27 cellular contexts compared by ENCODE assay signal in genomic region chr1:6294868-6295556, GRCh38. TPM values are rescaled to one million over a fixed set of nuclear protein-coding genes. Genes with fewer than 3 reads are reported as not detected.
DNase-seq lines count a peak whose midpoint lies in the region; ATAC-seq, FAIRE-seq and TF ChIP-seq lines count a peak whose summit lies in the region.
"Had no signal": no experiment of that assay in that cellular context is flagged by ENCODE, and none has a peak within 500 bp of the region (broad histone marks: within the 10 kb centered on the region; RNA-seq: fewer than 3 reads in every experiment).

No MANE protein-coding gene starts in this region.

- no peak for ATAC-seq in K562
- peak; percentile 47 to 66 for ATAC-seq in natural killer cell treated with Interleukin-12 subunit alpha and Interleukin-12 subunit beta and Interleukin-15 and Interleukin-18, amount 100 ng/mL, for 72 hours
- ATAC-seq: activated naive CD8-positive, alpha-beta T cell treated with anti-CD3 and anti-CD28 coated beads, Interleukin-2, amount 50 U/mL, for 24 hours; GM12878; left lung; Panc1; stimulated activated naive B cell treated with anti-CD40 and anti-IgM and Interleukin-4, amounts not matched to agents 10 μg/mL and 1 μg/mL and 100 μg/mL, for 72 hours had no signal

- CTCF ChIA-PET in K562 (lab: Yijun Ruan, JAX; ENCODE audit: low intra/inter-chr PET ratio): no interaction called here
- CTCF ChIA-PET in HEK293T (lab: Yijun Ruan, JAX): no interaction called here

- peaks cover 0 to 8% of the 10 kb centered on the region in 2 experiments; a peak in 1 of 5 replicates for H3K4me1 ChIP-seq in K562 (replicated peaks in 1 of 2; ENCODE audit: control insufficient read depth in 2 of 2, insufficient read depth in 2 of 2, low read length in 2 of 2)
- no peaks in the 10 kb centered on the region for H3K4me1 ChIP-seq in ascending aorta
- H3K4me1 ChIP-seq: left lung had no signal

- WGBS in K562 (ENCODE audit: insufficient coverage, low coverage, missing lambda C conversion rate): 72% methylated on average over 22 of the region's 23 CpGs

- H2AFZ ChIP-seq in K562 (ENCODE audit: low read depth, low read length): no peak overlapping the region

- peak overlapping the region; percentile 76 for H3K4me3 Mint-ChIP-seq in natural killer cell treated with Interleukin-12 subunit alpha and Interleukin-12 subunit beta and Interleukin-15 and Interleukin-18, amount 100 ng/mL, for 72 hours
- H3K4me3 Mint-ChIP-seq in T-helper 2 cell treated with Interferon-gamma antibody and Interleukin-4, amounts not matched to agents 5 μg/mL and 100 μg/mL, for 36 hours: no peak overlapping the region
- H3K4me3 Mint-ChIP-seq: activated naive CD8-positive, alpha-beta T cell treated with anti-CD3 and anti-CD28 coated beads, Interleukin-2, amount 50 U/mL, for 24 hours; brain; nephron; stimulated activated naive B cell treated with anti-CD40 and anti-IgM and Interleukin-4, amounts not matched to agents 10 μg/mL and 1 μg/mL and 100 μg/mL, for 72 hours had no signal

- no peaks in the 10 kb centered on the region for H3K79me2 ChIP-seq in K562 (ENCODE audit: control insufficient read depth, insufficient read depth, low read length)

- BruUV-seq in K562 (replicated peaks; lab: Mats Ljungman, UMichigan): no TSS peak

- H3K27ac Mint-ChIP-seq in natural killer cell treated with Interleukin-12 subunit alpha and Interleukin-12 subunit beta and Interleukin-15 and Interleukin-18, amount 100 ng/mL, for 72 hours: peak overlapping the region; percentile 83 to 87
- H3K27ac Mint-ChIP-seq in T-helper 2 cell treated with Interferon-gamma antibody and Interleukin-4, amounts not matched to agents 5 μg/mL and 100 μg/mL, for 36 hours: no peak overlapping the region
- H3K27ac Mint-ChIP-seq: activated naive CD8-positive, alpha-beta T cell treated with anti-CD3 and anti-CD28 coated beads, Interleukin-2, amount 50 U/mL, for 24 hours; stimulated activated naive B cell treated with anti-CD40 and anti-IgM and Interleukin-4, amounts not matched to agents 10 μg/mL and 1 μg/mL and 100 μg/mL, for 72 hours had no signal

- peaks cover 12% of the 10 kb centered on the region; the same call in 2 of the 3 replicates for H3K36me3 ChIP-seq in K562 (ENCODE audit: control insufficient read depth, insufficient read depth, low read length)
- peaks cover 0 to 14% of the 10 kb centered on the region in 2 donors for H3K36me3 ChIP-seq in ascending aorta

- H3K4me3 ChIP-seq in LNCaP clone FGC (ENCODE audit: low read depth, low read length) (no peak overlapping the region), K562 (no peak overlapping the region), ascending aorta (no peak overlapping the region)
- H3K4me3 ChIP-seq: GM12878, left lung had no signal

- H3K4me1 Mint-ChIP-seq in natural killer cell treated with Interleukin-12 subunit alpha and Interleukin-12 subunit beta and Interleukin-15 and Interleukin-18, amount 100 ng/mL, for 72 hours (ENCODE audit: low read depth in 2 of 2): peaks cover 28 to 40% of the 10 kb centered on the region in 2 donors
- no peaks in the 10 kb centered on the region for H3K4me1 Mint-ChIP-seq in T-helper 2 cell treated with Interferon-gamma antibody and Interleukin-4, amounts not matched to agents 5 μg/mL and 100 μg/mL, for 36 hours (ENCODE audit: low read depth)

- H3K9ac ChIP-seq in K562 (ENCODE audit: insufficient read depth in 1 of 2, low read depth in 2 of 2, low read length in 2 of 2): peak overlapping the region in 1 of 2 experiments; percentile 11; a peak in 1 of 4 replicates

- H3K36me3 Mint-ChIP-seq in natural killer cell treated with Interleukin-12 subunit alpha and Interleukin-12 subunit beta and Interleukin-15 and Interleukin-18, amount 100 ng/mL, for 72 hours: no peaks in the 10 kb centered on the region
- peaks cover 11% of the 10 kb centered on the region for H3K36me3 Mint-ChIP-seq in T-helper 2 cell treated with Interferon-gamma antibody and Interleukin-4, amounts not matched to agents 5 μg/mL and 100 μg/mL, for 36 hours (ENCODE audit: low read depth)

- no peaks in the 10 kb centered on the region for H3K27me3 ChIP-seq in K562 (ENCODE audit: control insufficient read depth in 2 of 2, insufficient read depth in 2 of 2, low read length in 2 of 2)
- no peaks in the 10 kb centered on the region for H3K27me3 ChIP-seq in ascending aorta
- H3K27me3 ChIP-seq: left lung had no signal

- FAIRE-seq in K562 (lab: Jason Lieb, UNC): no peak
- FAIRE-seq: colon, endometrium, GM12878 had no signal

- no peak for TF ChIP-seq RAD21 in K562 (CRISPR knock-in tag; conservative IDR thresholded peaks at IDR 0.05 in 1 of 2, IDR thresholded peaks at IDR 0.05 in 1 of 2)

- H3K9me3 ChIP-seq in K562 (replicated peaks; ENCODE audit: control insufficient read depth, insufficient read depth, low read depth, low read length) (no peaks in the 10 kb centered on the region), ascending aorta (no peaks in the 10 kb centered on the region)
- H3K9me3 ChIP-seq: left lung had no signal

- DNase-seq in LNCaP clone FGC (ENCODE audit: low read depth) (peak; percentile 28), K562 (ENCODE audit: extremely low read depth in 1 of 4, low spot score in 3 of 4) (no peak), ascending aorta (ENCODE audit: low spot score in 2 of 2) (no peak), cerebellar cortex (ENCODE audit: low spot score) (no peak), HEK293T (ENCODE audit: extremely low spot score) (no peak)
- DNase-seq in natural killer cell treated with Interleukin-12 subunit alpha and Interleukin-12 subunit beta and Interleukin-15 and Interleukin-18, amount 100 ng/mL, for 72 hours (ENCODE audit: low spot score): no peak
- no peak for DNase-seq in T-helper 2 cell treated with Interferon-gamma antibody and Interleukin-4, amounts not matched to agents 5 μg/mL and 100 μg/mL, for 36 hours (ENCODE audit: low spot score)
- DNase-seq: activated CD4-positive, alpha-beta T cell treated with anti-CD3 and anti-CD28 coated beads, Interleukin-2, amount 50 U/mL, for 48 hours; activated effector memory CD4-positive, alpha-beta T cell treated with Interleukin-2 at 50 U/mL for 16 hours; activated naive CD8-positive, alpha-beta T cell treated with anti-CD3 and anti-CD28 coated beads, Interleukin-2, amount 50 U/mL, for 24 hours; DMS79; NCI-H1105 treated with DMSO at 0.1 percent for 48 hours; NCI-H2107; NCI-H446 treated with DMSO at 0.1 percent for 48 hours; stimulated activated CD4-positive, alpha-beta T cell treated with anti-CD3 and anti-CD28 coated beads, Interleukin-1b, Interleukin-23, amount 100 ng/mL, for 48 hours; stimulated activated naive B cell treated with anti-CD40 and anti-IgM and Interleukin-4, amounts not matched to agents 10 μg/mL and 1 μg/mL and 100 μg/mL, for 72 hours had no signal

- peaks cover 13% of the 10 kb centered on the region for H4K20me1 ChIP-seq in K562 (replicated peaks; ENCODE audit: control insufficient read depth, insufficient read depth, low read length)

- no peaks in the 10 kb centered on the region for H3K9me3 Mint-ChIP-seq in natural killer cell treated with Interleukin-12 subunit alpha and Interleukin-12 subunit beta and Interleukin-15 and Interleukin-18, amount 100 ng/mL, for 72 hours
- no peaks in the 10 kb centered on the region for H3K9me3 Mint-ChIP-seq in T-helper 2 cell treated with Interferon-gamma antibody and Interleukin-4, amounts not matched to agents 5 μg/mL and 100 μg/mL, for 36 hours
- H3K9me3 Mint-ChIP-seq: activated naive CD8-positive, alpha-beta T cell treated with anti-CD3 and anti-CD28 coated beads, Interleukin-2, amount 50 U/mL, for 24 hours; brain; stimulated activated naive B cell treated with anti-CD40 and anti-IgM and Interleukin-4, amounts not matched to agents 10 μg/mL and 1 μg/mL and 100 μg/mL, for 72 hours had no signal

- H3K4me2 ChIP-seq in K562 (ENCODE audit: insufficient read depth, low read length): no peak overlapping the region

- TF ChIP-seq EP300 in K562 (IDR thresholded peaks at IDR 0.05; ENCODE audit: low read length): no peak

- intact Hi-C loops in K562 (cut with micrococcal nuclease): no loop called here
- intact Hi-C loops in ascending aorta (cut with DNase I): no loop called here

- no peaks in the 10 kb centered on the region for H3K9me1 ChIP-seq in K562 (ENCODE audit: control insufficient read depth, insufficient read depth, low read length)

- H3K27me3 Mint-ChIP-seq in natural killer cell treated with Interleukin-12 subunit alpha and Interleukin-12 subunit beta and Interleukin-15 and Interleukin-18, amount 100 ng/mL, for 72 hours: no peaks in the 10 kb centered on the region
- H3K27me3 Mint-ChIP-seq in T-helper 2 cell treated with Interferon-gamma antibody and Interleukin-4, amounts not matched to agents 5 μg/mL and 100 μg/mL, for 36 hours (ENCODE audit: low read depth): no peaks in the 10 kb centered on the region
- H3K27me3 Mint-ChIP-seq: activated naive CD8-positive, alpha-beta T cell treated with anti-CD3 and anti-CD28 coated beads, Interleukin-2, amount 50 U/mL, for 24 hours; stimulated activated naive B cell treated with anti-CD40 and anti-IgM and Interleukin-4, amounts not matched to agents 10 μg/mL and 1 μg/mL and 100 μg/mL, for 72 hours had no signal

- no peak for TF ChIP-seq CTCF in LNCaP clone FGC (IDR thresholded peaks at IDR 0.05; ENCODE audit: control insufficient read depth, extremely low read depth, insufficient read depth)
- TF ChIP-seq CTCF in K562 (IDR thresholded peaks at IDR 0.05 in 2 of 3, conservative IDR thresholded peaks at IDR 0.05 in 1 of 3; ENCODE audit: insufficient read depth in 2 of 3, low read depth in 1 of 3, low read length in 3 of 3): no peak
- TF ChIP-seq CTCF in ascending aorta (IDR thresholded peaks at IDR 0.05): no peak

- in situ Hi-C loops in K562 (cut with MboI): no loop called here

- no peak overlapping the region for H3K27ac ChIP-seq in K562 (ENCODE audit: extremely low read depth, low read depth, low read length)
- H3K27ac ChIP-seq in ascending aorta: no peak overlapping the region
- H3K27ac ChIP-seq: left lung had no signal

- POLR2A ChIA-PET in K562 (lab: Yijun Ruan, JAX) (interaction anchor here (0.6 to 0.8 kb wide), 2 partner anchors 10 to 17 kb away, joined by 4 read pairs; no protein-coding TSS in a partner anchor), HEK293T (lab: Yijun Ruan, JAX) (no interaction called here)

- TF ChIP-seq POLR2A in K562 (conservative IDR thresholded peaks at IDR 0.05): no peak

RNA-seq across cellular contexts. Expression of gene GPR153, which starts 34.1 kb away (rescaled TPM):
- 0.90 and 4.5 TPM in 2 replicates for total RNA-seq in K562 (2011; cell fraction: chromatin; rRNA removed; ENCODE audit: low replicate concordance)
- total RNA-seq in K562 (2011; cell fraction: nucleolus; rRNA removed): 2.9 and 4.0 TPM in 2 replicates
- total RNA-seq in K562 (2011; cell fraction: nucleoplasm; rRNA removed): 1.5 and 1.6 TPM in 2 replicates
- total RNA-seq in K562 (2014; rRNA removed) (0.41 and 1.0 TPM in 2 replicates), K562 (2014; rRNA removed; fragmentation: Illumina TruSeq; extraction: Trizol) (0.25 and 0.26 TPM in 2 replicates), K562 (2015; rRNA removed; fragmentation: Illumina TruSeq; extraction: Trizol) (0.49 and 0.51 TPM in 2 replicates), K562 (2021) (1.3 and 1.5 TPM in 2 replicates), ascending aorta (24.3 TPM)
- polyA plus RNA-seq in K562 (2011; rRNA removed) (0.54 and 0.65 TPM in 2 replicates), K562 (2014; fragmentation: Illumina TruSeq; extraction: Trizol) (0.54 and 0.71 TPM in 2 replicates), K562 (2014; fragmentation: Nextera tagmentation; extraction: Ambion mirVana) (under 1 TPM; 0.01 to 0.03 TPM), K562 (2014; rRNA removed) (0.85 and 0.90 TPM in 2 replicates)
- 0.63 and 2.3 TPM in 2 replicates for polyA plus RNA-seq in K562 (2011; cell fraction: cytosol; rRNA removed)
- 1.1 and 3.9 TPM in 2 replicates for polyA plus RNA-seq in K562 (2011; cell fraction: nucleus; rRNA removed)
- 0.79 and 0.86 TPM in 2 replicates for polyA plus RNA-seq in K562 (2012)
- 0.30 and 0.81 TPM in 2 replicates for polyA minus RNA-seq in K562 (2011; rRNA and poly(A)+ RNA removed)
- polyA minus RNA-seq in K562 (2011; cell fraction: cytosol; rRNA and poly(A)+ RNA removed): 0.86 and 1.2 TPM in 2 replicates
- 0.89 and 1.2 TPM in 2 replicates for polyA minus RNA-seq in K562 (2011; cell fraction: nucleus; rRNA and poly(A)+ RNA removed)
- total RNA-seq in natural killer cell treated with Interleukin-12 subunit alpha and Interleukin-12 subunit beta and Interleukin-15 and Interleukin-18, amount 100 ng/mL, for 72 hours: 1 to 10 TPM; 4.6 to 5.6 TPM

RNA-seq across cellular contexts. Expression of gene HES3, which starts 51.0 kb away (rescaled TPM):
- total RNA-seq in K562 (2011; cell fraction: chromatin; rRNA removed; ENCODE audit: low replicate concordance): not detected in 2 replicates
- not detected in 2 replicates for total RNA-seq in K562 (2011; cell fraction: nucleolus; rRNA removed)
- not detected in 2 replicates for total RNA-seq in K562 (2011; cell fraction: nucleoplasm; rRNA removed)
- total RNA-seq in K562 (2014; rRNA removed): not detected in 2 replicates
- not detected in 2 replicates for total RNA-seq in K562 (2014; rRNA removed; fragmentation: Illumina TruSeq; extraction: Trizol)
- total RNA-seq in K562 (2015; rRNA removed; fragmentation: Illumina TruSeq; extraction: Trizol): not detected in 2 replicates
- 0.27 TPM in 1 of 2 replicates, not detected in the other for total RNA-seq in K562 (2021)
- polyA plus RNA-seq in K562 (2011; rRNA removed): not detected in 2 replicates
- polyA plus RNA-seq in K562 (2011; cell fraction: cytosol; rRNA removed): not detected in 2 replicates
- not detected in 2 replicates for polyA plus RNA-seq in K562 (2011; cell fraction: nucleus; rRNA removed)
- polyA plus RNA-seq in K562 (2012): not detected in 2 replicates
- not detected in 2 replicates for polyA plus RNA-seq in K562 (2014; fragmentation: Illumina TruSeq; extraction: Trizol)
- polyA plus RNA-seq in K562 (2014; fragmentation: Nextera tagmentation; extraction: Ambion mirVana): not detected
- not detected in 2 replicates for polyA plus RNA-seq in K562 (2014; rRNA removed)
- polyA minus RNA-seq in K562 (2011; rRNA and poly(A)+ RNA removed): not detected in 2 replicates
- not detected in 2 replicates for polyA minus RNA-seq in K562 (2011; cell fraction: cytosol; rRNA and poly(A)+ RNA removed)
- polyA minus RNA-seq in K562 (2011; cell fraction: nucleus; rRNA and poly(A)+ RNA removed): not detected in 2 replicates
- total RNA-seq in natural killer cell treated with Interleukin-12 subunit alpha and Interleukin-12 subunit beta and Interleukin-15 and Interleukin-18, amount 100 ng/mL, for 72 hours: not detected
- total RNA-seq in ascending aorta: not detected
- total RNA-seq: GM12878; HT1080; left lung; SK-MEL-5; T-helper 1 cell treated with Interleukin-12 subunit alpha and Interleukin-12 subunit beta and Interleukin-4 antibody, amounts not matched to agents 30 ng/mL and 1 ng/mL, for 36 hours; temporal lobe had no signal
- polyA plus RNA-seq: GM12878 had no signal

RNA-seq across cellular contexts. Expression of gene ICMT, which starts 59.2 kb away (rescaled TPM):
- total RNA-seq in K562 (2011; cell fraction: chromatin; rRNA removed; ENCODE audit: low replicate concordance): 34.2 and 46.4 TPM in 2 replicates
- 48.3 and 55.9 TPM in 2 replicates for total RNA-seq in K562 (2011; cell fraction: nucleolus; rRNA removed)
- 56.2 and 77.6 TPM in 2 replicates for total RNA-seq in K562 (2011; cell fraction: nucleoplasm; rRNA removed)
- total RNA-seq in K562 (2014; rRNA removed) (58.3 and 62.9 TPM in 2 replicates), K562 (2014; rRNA removed; fragmentation: Illumina TruSeq; extraction: Trizol) (56.6 and 58.2 TPM in 2 replicates), K562 (2015; rRNA removed; fragmentation: Illumina TruSeq; extraction: Trizol) (63.3 and 67.4 TPM in 2 replicates), K562 (2021) (63.7 and 74.3 TPM in 2 replicates), ascending aorta (96.7 TPM)
- polyA plus RNA-seq in K562 (2011; rRNA removed) (36.2 and 49.5 TPM in 2 replicates), K562 (2014; fragmentation: Illumina TruSeq; extraction: Trizol) (48.5 and 57.1 TPM in 2 replicates), K562 (2014; fragmentation: Nextera tagmentation; extraction: Ambion mirVana) (1 to 10 TPM; 4.3 to 6.3 TPM), K562 (2014; rRNA removed) (41.5 and 50.0 TPM in 2 replicates)
- polyA plus RNA-seq in K562 (2011; cell fraction: cytosol; rRNA removed): 46.0 and 48.8 TPM in 2 replicates
- polyA plus RNA-seq in K562 (2011; cell fraction: nucleus; rRNA removed): 20.4 and 21.7 TPM in 2 replicates
- 43.1 and 44.0 TPM in 2 replicates for polyA plus RNA-seq in K562 (2012)
- polyA minus RNA-seq in K562 (2011; rRNA and poly(A)+ RNA removed): 59.8 and 70.6 TPM in 2 replicates
- 38.5 and 45.1 TPM in 2 replicates for polyA minus RNA-seq in K562 (2011; cell fraction: cytosol; rRNA and poly(A)+ RNA removed)
- polyA minus RNA-seq in K562 (2011; cell fraction: nucleus; rRNA and poly(A)+ RNA removed): 12.3 and 16.6 TPM in 2 replicates
- total RNA-seq in natural killer cell treated with Interleukin-12 subunit alpha and Interleukin-12 subunit beta and Interleukin-15 and Interleukin-18, amount 100 ng/mL, for 72 hours: 10 to 100 TPM; 44.1 to 71.4 TPM
